8 cellular contexts compared by ENCODE assay signal in genomic region chr1:176043537-176043936, GRCh38.
"Had no signal": no experiment of that assay in that cellular context is flagged by ENCODE, and none has a peak within 500 bp of the region (broad histone marks: within the 10 kb centered on the region; RNA-seq: fewer than 3 reads in every experiment).

No MANE protein-coding gene starts in this region.

- DNase-seq: GDM1, GF-D8 had no signal

- FAIRE-seq: G401.6, GM12878, GM12891, GM12892, GM18507, GM19239 had no signal

- ATAC-seq: GM12878 had no signal

- H3K4me3 ChIP-seq: GM12878 had no signal
